Comparison of ENCODE assay signal across 9 cellular contexts in the genomic region with DNA sequence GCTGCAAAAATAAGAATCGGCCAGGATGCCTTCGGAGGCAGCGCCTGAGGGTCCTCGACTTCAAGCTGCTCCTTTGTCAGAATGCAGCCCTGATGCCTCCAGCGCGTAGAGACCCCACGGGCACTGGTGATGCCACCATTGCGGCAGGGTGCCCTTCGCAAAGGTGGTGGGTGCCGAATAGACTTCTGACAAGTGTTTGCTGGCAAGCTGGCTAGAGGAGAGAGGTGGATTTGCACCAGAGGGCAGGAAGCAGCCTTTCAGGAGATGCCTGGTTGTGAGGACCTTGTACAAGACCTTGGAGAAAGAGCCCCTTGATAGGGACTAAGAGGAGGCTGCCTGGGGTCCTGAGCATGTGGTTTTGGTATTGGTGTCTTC.
DNase-seq lines count a peak whose midpoint lies in the region; ATAC-seq and TF ChIP-seq lines count a peak whose summit lies in the region.
"Had no signal": no experiment of that assay in that cellular context is flagged by ENCODE, and none has a peak within 500 bp of the region (broad histone marks: within the 10 kb centered on the region; RNA-seq: fewer than 3 reads in every experiment).

No MANE protein-coding gene starts in this region.

- DNase-seq in H9 (no peak), HuH-7.5 (ENCODE audit: low spot score) (no peak), SHP77 treated with DMSO at 0.1 percent for 48 hours (lab: John Stamatoyannopoulos, UW) (no peak), NCI-H1105 (lab: John Stamatoyannopoulos, UW) (no peak), aorta (no peak)
- peak; percentile 12 for DNase-seq in activated naive CD8-positive, alpha-beta T cell treated with anti-CD3 and anti-CD28 coated beads, Interleukin-2, amount 50 U/mL, for 24 hours
- DNase-seq: SJCRH30 had no signal

- H4K20me1 ChIP-seq in BLaER1 (peaks cover 83% of the 10 kb centered on the region), H9 (ENCODE audit: control insufficient read depth, insufficient read depth, insufficient read length) (peaks cover 6% of the 10 kb centered on the region)

- ATAC-seq in activated naive CD8-positive, alpha-beta T cell treated with anti-CD3 and anti-CD28 coated beads, Interleukin-2, amount 50 U/mL, for 24 hours = no peak
- no peak for ATAC-seq in aorta (ENCODE audit: low FRiP score)

- H3K14ac ChIP-seq in H9 (ENCODE audit: insufficient read depth, low read length) = no peak overlapping the region

- H3K27me3 ChIP-seq in BLaER1 (no peaks in the 10 kb centered on the region), H9 (ENCODE audit: insufficient read depth, low read length) (peaks cover 30% of the 10 kb centered on the region), mucosa of stomach (ENCODE audit: control insufficient read depth, insufficient read depth, low read length) (no peaks in the 10 kb centered on the region), aorta (ENCODE audit: control insufficient read depth in 1 of 2, insufficient read depth in 2 of 2, low read length in 1 of 2) (no peaks in the 10 kb centered on the region)
- H3K27me3 ChIP-seq: SJCRH30 had no signal

- no peak overlapping the region for H2BK120ac ChIP-seq in H9 (ENCODE audit: low read depth, low read length, poor library complexity, severe bottlenecking)

- no peak overlapping the region for H4K8ac ChIP-seq in H9 (replicated peaks; ENCODE audit: insufficient read length, low read depth, low read length)

- H3K4me1 ChIP-seq in BLaER1 (peaks cover 83% of the 10 kb centered on the region), H9 (ENCODE audit: insufficient read depth, low read length) (peaks cover 15% of the 10 kb centered on the region; the same call in 1 of the 2 replicates), mucosa of stomach (ENCODE audit: control insufficient read depth, insufficient read depth, low read length) (peaks cover 47% of the 10 kb centered on the region), aorta (ENCODE audit: control insufficient read depth in 1 of 2, insufficient read depth in 2 of 2, low read length in 2 of 2) (peaks cover 5 to 7% of the 10 kb centered on the region in 2 donors)
- H3K4me1 ChIP-seq: SJCRH30 had no signal

- H3K79me2 ChIP-seq in H9 (ENCODE audit: insufficient read depth, low read length) = no peaks in the 10 kb centered on the region

- H3K23me2 ChIP-seq in H9 (ENCODE audit: insufficient read length, low read depth, low read length, poor library complexity, severe bottlenecking) = peaks cover 16% of the 10 kb centered on the region

- H3K4me1 Mint-ChIP-seq in H9 = peaks cover 40 to 47% of the 10 kb centered on the region in 2 experiments
- peaks cover 70% of the 10 kb centered on the region for H3K4me1 Mint-ChIP-seq in activated naive CD8-positive, alpha-beta T cell treated with anti-CD3 and anti-CD28 coated beads, Interleukin-2, amount 50 U/mL, for 24 hours

- peaks cover 0 to 7% (median 5%) of the 10 kb centered on the region in 3 experiments; a peak in 5 of 7 replicates for H3K36me3 Mint-ChIP-seq in H9 (ENCODE audit: insufficient read depth in 1 of 3, low read depth in 3 of 3)
- H3K36me3 Mint-ChIP-seq in activated naive CD8-positive, alpha-beta T cell treated with anti-CD3 and anti-CD28 coated beads, Interleukin-2, amount 50 U/mL, for 24 hours (ENCODE audit: low read depth) = peaks cover 10% of the 10 kb centered on the region

- H4K5ac ChIP-seq in H9 (ENCODE audit: insufficient read length, low read depth, low read length) = no peak overlapping the region

- H3K36me3 ChIP-seq in BLaER1 (peaks cover 9% of the 10 kb centered on the region), mucosa of stomach (ENCODE audit: control insufficient read depth, insufficient read depth, low read length) (no peaks in the 10 kb centered on the region), aorta (ENCODE audit: control insufficient read depth in 1 of 2, insufficient read depth in 2 of 2, low read length in 1 of 2) (no peaks in the 10 kb centered on the region)
- H3K36me3 ChIP-seq: SJCRH30 had no signal

- H2BK15ac ChIP-seq in H9 (ENCODE audit: low read depth, low read length) = no peak overlapping the region

- no CpG with 5 or more reads among the region's 10 CpGs for WGBS in H9 (ENCODE audit: extremely low coverage, insufficient read length, low lambda C conversion rate)
- 68 to 75% methylated on average over 10 of the region's 10 CpGs for WGBS in aorta, 2 donors

- H3K18ac ChIP-seq in H9 (ENCODE audit: insufficient read length, low read depth, low read length) = no peak overlapping the region

- no peaks in the 10 kb centered on the region for H3K9me3 Mint-ChIP-seq in H9
- no peaks in the 10 kb centered on the region for H3K9me3 Mint-ChIP-seq in activated naive CD8-positive, alpha-beta T cell treated with anti-CD3 and anti-CD28 coated beads, Interleukin-2, amount 50 U/mL, for 24 hours

- H3K9ac ChIP-seq in BLaER1 (peak overlapping the region; percentile 95), H9 (ENCODE audit: extremely low read depth, insufficient read length, low read length) (no peak overlapping the region), mucosa of stomach (ENCODE audit: low read length) (peak overlapping the region; percentile 3)

- H3K4me2 ChIP-seq in BLaER1 = peak overlapping the region; percentile 97
- peak overlapping the region; percentile 16 for H3K4me2 ChIP-seq in H9 (ENCODE audit: insufficient read depth, insufficient read length, low read length)

- no peak overlapping the region for H3K56ac ChIP-seq in H9 (ENCODE audit: insufficient read length, low read depth, low read length)

- H3K4me3 ChIP-seq in BLaER1 (peak overlapping the region; percentile 87), mucosa of stomach (ENCODE audit: low read length) (no peak overlapping the region), aorta (ENCODE audit: low read length in 2 of 2) (no peak overlapping the region)
- H3K4me3 ChIP-seq: SJCRH30 had no signal

- peak overlapping the region; percentile 98 for H3K27ac ChIP-seq in BLaER1
- no peak overlapping the region for H3K27ac ChIP-seq in H9 (ENCODE audit: insufficient read length, low read depth, low read length)
- H3K27ac ChIP-seq in aorta (ENCODE audit: low read depth in 1 of 2, low read length in 2 of 2) = no peak overlapping the region
- H3K27ac ChIP-seq: SJCRH30 had no signal

- peaks cover 61% of the 10 kb centered on the region for H3K27me3 Mint-ChIP-seq in H9 (ENCODE audit: low read depth)
- no peaks in the 10 kb centered on the region for H3K27me3 Mint-ChIP-seq in activated naive CD8-positive, alpha-beta T cell treated with anti-CD3 and anti-CD28 coated beads, Interleukin-2, amount 50 U/mL, for 24 hours

- no peak overlapping the region for H2BK5ac ChIP-seq in H9 (ENCODE audit: insufficient read length, low read length)

- H2AFZ ChIP-seq in H9 (ENCODE audit: low read length) = no peak overlapping the region

- H2BK20ac ChIP-seq in H9 (ENCODE audit: low read depth, low read length, poor library complexity, severe bottlenecking) = no peak overlapping the region

- H3T11ph ChIP-seq in H9 (ENCODE audit: low read length) = no peak overlapping the region

- H3K79me1 ChIP-seq in H9 (ENCODE audit: insufficient read depth, low read depth, low read length, poor library complexity, severe bottlenecking) = no peaks in the 10 kb centered on the region

- no peak overlapping the region for H3K23ac ChIP-seq in H9 (ENCODE audit: insufficient read length, low read depth, low read length)

- peak overlapping the region; percentile 59 to 78 for H3K4me3 Mint-ChIP-seq in H9
- H3K4me3 Mint-ChIP-seq in activated naive CD8-positive, alpha-beta T cell treated with anti-CD3 and anti-CD28 coated beads, Interleukin-2, amount 50 U/mL, for 24 hours = peak overlapping the region; percentile 85

- H3K9me3 ChIP-seq in BLaER1 (no peaks in the 10 kb centered on the region), H9 (ENCODE audit: control insufficient read depth, low read depth, low read length) (no peaks in the 10 kb centered on the region), mucosa of stomach (ENCODE audit: control insufficient read depth, low read length) (no peaks in the 10 kb centered on the region), aorta (ENCODE audit: control insufficient read depth, low read length) (no peaks in the 10 kb centered on the region)
- H3K9me3 ChIP-seq: SJCRH30 had no signal

- H2AK5ac ChIP-seq in H9 (ENCODE audit: insufficient read length, low read length) = no peak overlapping the region

- intact Hi-C loops in aorta (cut with DNase I) = no loop called here

- no peak overlapping the region for H3K27ac Mint-ChIP-seq in H9
- H3K27ac Mint-ChIP-seq in activated naive CD8-positive, alpha-beta T cell treated with anti-CD3 and anti-CD28 coated beads, Interleukin-2, amount 50 U/mL, for 24 hours = peak overlapping the region; percentile 89

- TF ChIP-seq CTCF in H9 (conservative IDR thresholded peaks at IDR 0.05) = no peak

- no peak overlapping the region for H2BK12ac ChIP-seq in H9 (ENCODE audit: insufficient read length, low read depth, low read length)

- H4K91ac ChIP-seq in H9 (ENCODE audit: insufficient read length, low read depth, low read length) = no peak overlapping the region

- H3K4ac ChIP-seq in H9 (ENCODE audit: low read depth, low read length) = no peak overlapping the region
